1 cellular context compared by ENCODE assay signal in the genomic region with DNA sequence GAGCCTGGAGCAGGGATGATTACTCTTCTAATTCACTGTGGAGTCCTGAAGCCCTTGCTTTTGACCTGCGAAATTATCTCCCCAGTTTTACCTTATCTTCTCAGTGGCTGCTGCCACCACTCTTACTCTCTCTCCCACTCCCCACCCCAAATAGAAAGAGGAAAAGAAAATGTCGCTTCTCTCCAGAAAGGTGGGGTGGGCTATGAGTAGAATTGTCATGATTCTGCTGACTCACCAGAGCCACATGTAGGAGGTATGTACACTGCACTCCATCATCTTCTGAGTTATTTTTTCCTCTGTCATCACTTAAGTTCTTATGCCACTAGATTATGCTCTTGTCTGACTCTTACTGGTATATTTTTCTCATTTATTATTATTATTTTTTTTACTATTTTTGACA.
TF ChIP-seq lines count a peak whose summit lies in the region.

No MANE protein-coding gene starts in this region.

TF ChIP-seq in K562, 482 proteins besides CTCF, POLR2A, EP300 and RAD21 (continued from another document and continues in another):
- TF ChIP-seq SAFB2 (IDR thresholded peaks at IDR 0.05; ENCODE audit: borderline replicate concordance, low read depth, low read length, severe bottlenecking) (no peak), ZNF518B (CRISPR knock-in tag; IDR thresholded peaks at IDR 0.05) (no peak), SLC30A9 (CRISPR knock-in tag; IDR thresholded peaks at IDR 0.05) (no peak), ZNF311 (CRISPR knock-in tag; IDR thresholded peaks at IDR 0.05) (no peak), KAT7 (CRISPR knock-in tag; IDR thresholded peaks at IDR 0.05; ENCODE audit: borderline replicate concordance) (no peak), ZNF263 (CRISPR knock-in tag; IDR thresholded peaks at IDR 0.05; ENCODE audit: borderline replicate concordance) (no peak), SAP30 (IDR thresholded peaks at IDR 0.05; ENCODE audit: borderline replicate concordance, insufficient read depth, low read depth, low read length, poor library complexity, severe bottlenecking) (no peak), SUPT5H (IDR thresholded peaks at IDR 0.05) (no peak), MAFK (IDR thresholded peaks at IDR 0.05; ENCODE audit: low read length) (peak; percentile 93), ZBTB12 (CRISPR knock-in tag; IDR thresholded peaks at IDR 0.05) (no peak), KDM4B (IDR thresholded peaks at IDR 0.05; ENCODE audit: borderline replicate concordance in 2 of 2, low read depth in 1 of 2) (no peak), ZNF445 (CRISPR knock-in tag; IDR thresholded peaks at IDR 0.05; ENCODE audit: low read depth) (no peak), FOXA3 (CRISPR knock-in tag; conservative IDR thresholded peaks at IDR 0.05 in 1 of 2, IDR thresholded peaks at IDR 0.05 in 1 of 2) (peak; percentile 84 to 93; a peak in 3 of 4 replicates), NBN (IDR thresholded peaks at IDR 0.05; ENCODE audit: low read depth) (peak; percentile 93), SMAD2 (IDR thresholded peaks at IDR 0.05; ENCODE audit: low read depth, low read length) (no peak), ZNF431 (CRISPR knock-in tag; IDR thresholded peaks at IDR 0.05) (no peak)
- TF ChIP-seq, protein P1, sequence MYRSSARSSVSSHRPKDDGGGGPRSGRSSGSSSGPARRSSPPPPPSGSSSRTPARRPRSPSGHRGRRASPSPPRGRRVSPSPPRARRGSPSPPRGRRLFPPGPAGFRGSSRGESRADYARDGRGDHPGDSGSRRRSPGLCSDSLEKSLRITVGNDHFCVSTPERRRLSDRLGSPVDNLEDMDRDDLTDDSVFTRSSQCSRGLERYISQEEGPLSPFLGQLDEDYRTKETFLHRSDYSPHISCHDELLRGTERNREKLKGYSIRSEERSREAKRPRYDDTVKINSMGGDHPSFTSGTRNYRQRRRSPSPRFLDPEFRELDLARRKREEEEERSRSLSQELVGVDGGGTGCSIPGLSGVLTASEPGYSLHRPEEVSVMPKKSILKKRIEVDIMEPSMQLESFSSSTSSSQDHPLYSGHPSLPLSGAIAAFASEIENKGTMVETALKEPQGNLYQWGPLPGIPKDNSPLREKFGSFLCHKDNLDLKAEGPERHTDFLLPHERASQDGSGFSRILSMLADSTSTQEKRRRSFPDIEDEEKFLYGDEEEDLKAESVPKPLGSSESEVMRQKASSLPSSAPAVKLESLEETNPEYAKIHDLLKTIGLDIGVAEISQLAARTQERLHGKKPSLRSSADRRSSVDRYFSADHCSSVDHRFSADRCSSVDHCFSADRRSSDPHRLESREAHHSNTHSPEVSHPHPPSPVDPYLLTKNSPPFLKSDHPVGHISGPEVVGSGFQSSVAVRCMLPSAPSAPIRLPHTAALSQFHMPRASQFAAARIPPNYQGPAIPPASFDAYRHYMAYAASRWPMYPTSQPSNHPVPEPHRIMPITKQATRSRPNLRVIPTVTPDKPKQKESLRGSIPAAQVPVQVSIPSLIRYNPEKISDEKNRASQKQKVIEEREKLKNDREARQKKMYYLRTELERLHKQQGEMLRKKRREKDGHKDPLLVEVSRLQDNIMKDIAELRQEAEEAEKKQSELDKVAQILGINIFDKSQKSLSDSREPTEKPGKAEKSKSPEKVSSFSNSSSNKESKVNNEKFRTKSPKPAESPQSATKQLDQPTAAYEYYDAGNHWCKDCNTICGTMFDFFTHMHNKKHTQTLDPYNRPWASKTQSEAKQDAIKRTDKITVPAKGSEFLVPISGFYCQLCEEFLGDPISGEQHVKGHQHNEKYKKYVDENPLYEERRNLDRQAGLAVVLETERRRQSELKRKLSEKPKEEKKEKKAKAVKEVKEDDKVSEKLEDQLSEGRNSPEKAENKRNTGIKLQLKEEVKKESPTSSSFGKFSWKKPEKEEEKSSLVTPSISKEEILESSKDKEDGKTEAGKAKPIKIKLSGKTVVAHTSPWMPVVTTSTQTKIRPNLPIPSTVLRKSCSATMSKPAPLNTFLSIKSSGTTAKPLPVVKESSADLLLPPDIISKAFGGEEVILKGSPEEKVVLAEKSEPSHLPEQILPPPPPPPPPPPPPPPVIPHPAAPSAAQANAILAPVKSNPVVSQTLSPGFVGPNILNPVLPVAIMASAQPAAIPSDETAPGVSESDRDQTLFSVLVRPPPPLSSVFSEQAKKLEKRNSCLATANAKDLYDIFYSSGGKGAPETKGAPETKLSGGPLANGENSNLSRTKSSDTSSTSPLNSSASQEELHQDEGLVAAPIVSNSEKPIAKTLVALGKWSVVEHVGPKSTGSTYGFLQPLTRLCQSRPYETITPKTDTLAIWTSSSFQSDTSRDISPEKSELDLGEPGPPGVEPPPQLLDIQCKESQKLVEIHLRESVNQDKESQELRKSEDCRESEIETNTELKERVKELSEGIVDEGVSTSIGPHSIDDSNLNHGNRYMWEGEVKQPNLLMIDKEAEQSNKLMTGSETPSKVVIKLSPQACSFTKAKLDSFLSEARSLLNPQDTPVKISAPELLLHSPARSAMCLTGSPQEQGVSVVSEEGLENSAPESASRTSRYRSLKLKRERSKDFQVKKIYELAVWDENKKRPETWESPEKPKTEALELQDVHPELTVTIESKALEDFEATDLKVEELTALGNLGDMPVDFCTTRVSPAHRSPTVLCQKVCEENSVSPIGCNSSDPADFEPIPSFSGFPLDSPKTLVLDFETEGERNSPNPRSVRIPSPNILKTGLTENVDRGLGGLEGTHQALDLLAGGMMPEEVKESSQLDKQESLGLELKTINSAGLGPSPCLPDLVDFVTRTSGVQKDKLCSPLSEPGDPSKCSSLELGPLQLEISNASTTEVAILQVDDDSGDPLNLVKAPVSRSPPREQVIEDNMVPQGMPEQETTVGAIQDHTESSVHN (IDR thresholded peaks at IDR 0.05; ENCODE audit: borderline replicate concordance in 1 of 2, low read depth in 1 of 2) = peak in 1 of 2 experiments; percentile 55; a peak in 1 of 4 replicates
- TF ChIP-seq, protein P2, sequence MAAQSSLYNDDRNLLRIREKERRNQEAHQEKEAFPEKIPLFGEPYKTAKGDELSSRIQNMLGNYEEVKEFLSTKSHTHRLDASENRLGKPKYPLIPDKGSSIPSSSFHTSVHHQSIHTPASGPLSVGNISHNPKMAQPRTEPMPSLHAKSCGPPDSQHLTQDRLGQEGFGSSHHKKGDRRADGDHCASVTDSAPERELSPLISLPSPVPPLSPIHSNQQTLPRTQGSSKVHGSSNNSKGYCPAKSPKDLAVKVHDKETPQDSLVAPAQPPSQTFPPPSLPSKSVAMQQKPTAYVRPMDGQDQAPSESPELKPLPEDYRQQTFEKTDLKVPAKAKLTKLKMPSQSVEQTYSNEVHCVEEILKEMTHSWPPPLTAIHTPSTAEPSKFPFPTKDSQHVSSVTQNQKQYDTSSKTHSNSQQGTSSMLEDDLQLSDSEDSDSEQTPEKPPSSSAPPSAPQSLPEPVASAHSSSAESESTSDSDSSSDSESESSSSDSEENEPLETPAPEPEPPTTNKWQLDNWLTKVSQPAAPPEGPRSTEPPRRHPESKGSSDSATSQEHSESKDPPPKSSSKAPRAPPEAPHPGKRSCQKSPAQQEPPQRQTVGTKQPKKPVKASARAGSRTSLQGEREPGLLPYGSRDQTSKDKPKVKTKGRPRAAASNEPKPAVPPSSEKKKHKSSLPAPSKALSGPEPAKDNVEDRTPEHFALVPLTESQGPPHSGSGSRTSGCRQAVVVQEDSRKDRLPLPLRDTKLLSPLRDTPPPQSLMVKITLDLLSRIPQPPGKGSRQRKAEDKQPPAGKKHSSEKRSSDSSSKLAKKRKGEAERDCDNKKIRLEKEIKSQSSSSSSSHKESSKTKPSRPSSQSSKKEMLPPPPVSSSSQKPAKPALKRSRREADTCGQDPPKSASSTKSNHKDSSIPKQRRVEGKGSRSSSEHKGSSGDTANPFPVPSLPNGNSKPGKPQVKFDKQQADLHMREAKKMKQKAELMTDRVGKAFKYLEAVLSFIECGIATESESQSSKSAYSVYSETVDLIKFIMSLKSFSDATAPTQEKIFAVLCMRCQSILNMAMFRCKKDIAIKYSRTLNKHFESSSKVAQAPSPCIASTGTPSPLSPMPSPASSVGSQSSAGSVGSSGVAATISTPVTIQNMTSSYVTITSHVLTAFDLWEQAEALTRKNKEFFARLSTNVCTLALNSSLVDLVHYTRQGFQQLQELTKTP (IDR thresholded peaks at IDR 0.05; ENCODE audit: low read depth in 1 of 2, partially characterized antibody in 2 of 2) = peak in 1 of 2 experiments; percentile 75
